In the genomic region with DNA sequence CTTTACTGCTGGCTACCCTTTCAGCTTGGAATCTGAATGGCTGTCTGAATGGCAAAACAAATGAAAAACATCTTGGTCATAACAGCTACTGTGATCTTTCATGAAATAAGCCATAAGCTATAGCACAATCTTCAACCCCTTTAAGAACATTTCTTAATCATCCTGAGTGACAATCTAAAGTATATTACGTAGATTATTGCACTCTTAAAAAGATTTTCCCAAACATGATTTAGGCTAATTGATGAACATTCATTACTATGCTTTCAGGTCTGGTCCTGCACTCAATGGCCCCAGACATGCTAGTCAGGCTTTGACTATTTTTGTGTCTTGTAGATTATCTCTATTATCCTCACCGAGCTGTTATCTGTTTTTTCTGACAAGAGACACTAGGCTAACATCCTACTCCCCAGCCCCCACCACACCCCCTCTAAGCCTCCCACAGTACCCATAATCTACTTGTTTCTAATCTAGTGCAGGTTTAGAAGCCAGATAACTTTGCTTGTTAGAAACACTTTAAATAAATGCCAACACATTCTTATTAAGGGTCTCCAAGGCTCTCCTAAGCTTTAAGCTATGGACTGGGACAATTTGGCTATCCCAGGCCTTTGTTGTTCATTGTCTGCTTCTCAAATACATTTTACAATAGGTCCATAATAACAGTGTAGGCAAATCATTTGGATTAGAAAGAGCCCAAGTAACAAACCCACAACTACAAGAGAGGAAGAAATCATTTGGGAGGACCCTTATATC, we compare ENCODE assay signal across 13 cellular contexts. TPM values are rescaled to one million over a fixed set of nuclear protein-coding genes. Genes with fewer than 3 reads are reported as not detected.
A peak's percentile ranks its signal among the peaks of the same experiment; 100 is the strongest.
DNase-seq lines count a peak whose midpoint lies in the region; ATAC-seq and TF ChIP-seq lines count a peak whose summit lies in the region.
"Had no signal": no experiment of that assay in that cellular context is flagged by ENCODE, and none has a peak within 500 bp of the region (broad histone marks: within the 10 kb centered on the region; RNA-seq: fewer than 3 reads in every experiment).

No MANE protein-coding gene starts in this region.

- H3K27ac ChIP-seq in DOHH2 (ENCODE audit: low read depth, low read length), result no peak overlapping the region
- H3K27ac ChIP-seq in Karpas-422 (ENCODE audit: low read length), result peak overlapping the region; percentile 19

- H3K9me3 Mint-ChIP-seq in activated T-helper 17 cell treated with anti-CD3 and anti-CD28 coated beads, Interleukin-2, amount 50 U/mL, for 72 hours, result no peaks in the 10 kb centered on the region
- no peaks in the 10 kb centered on the region for H3K9me3 Mint-ChIP-seq in natural killer cell
- no peaks in the 10 kb centered on the region for H3K9me3 Mint-ChIP-seq in stimulated activated memory B cell treated with anti-CD40 and anti-IgM and Interleukin-4, amounts not matched to agents 10 μg/mL and 1 μg/mL and 100 μg/mL, for 72 hours
- H3K9me3 Mint-ChIP-seq: CD14-positive monocyte had no signal

- H4K20me1 ChIP-seq in DOHH2 (ENCODE audit: control insufficient read depth, insufficient read depth, low read depth, low read length) (peaks cover 35% of the 10 kb centered on the region; the same call in 1 of the 2 replicates), Karpas-422 (ENCODE audit: insufficient read depth, low read depth, low read length) (peaks cover 71% of the 10 kb centered on the region)

- TF ChIP-seq CTCF in DOHH2 (IDR thresholded peaks at IDR 0.05; ENCODE audit: low read depth, low read length, poor library complexity, severe bottlenecking) (no peak), natural killer cell (IDR thresholded peaks at IDR 0.05) (no peak), GM13976 (IDR thresholded peaks at IDR 0.05; ENCODE audit: borderline replicate concordance, control extremely low read depth, extremely low read depth, insufficient read depth, missing control alignments) (no peak)

- in situ Hi-C loops in GM13976 (cut with MboI; ENCODE audit: low sequenced_read_pairs, unreplicated experiment), result no loop called here

- H3K79me2 ChIP-seq in DOHH2 (ENCODE audit: control insufficient read depth, low read length), result peaks cover 90% of the 10 kb centered on the region
- H3K79me2 ChIP-seq in Karpas-422 (ENCODE audit: low read length), result peaks cover 90% of the 10 kb centered on the region

- peaks cover 45% of the 10 kb centered on the region for H3K4me1 ChIP-seq in DOHH2 (ENCODE audit: control insufficient read depth, low read length)
- peaks cover 77% of the 10 kb centered on the region for H3K4me1 ChIP-seq in Karpas-422 (ENCODE audit: low read length)

- no peak overlapping the region for H3K9ac ChIP-seq in Karpas-422 (ENCODE audit: low read length)

- peak overlapping the region; percentile 98 for H3K27ac Mint-ChIP-seq in activated T-helper 17 cell treated with anti-CD3 and anti-CD28 coated beads, Interleukin-2, amount 50 U/mL, for 72 hours
- H3K27ac Mint-ChIP-seq in natural killer cell, result peak overlapping the region; percentile 87 to 94
- no peak overlapping the region for H3K27ac Mint-ChIP-seq in stimulated activated memory B cell treated with anti-CD40 and anti-IgM and Interleukin-4, amounts not matched to agents 10 μg/mL and 1 μg/mL and 100 μg/mL, for 72 hours

- H3K4me1 Mint-ChIP-seq in activated T-helper 17 cell treated with anti-CD3 and anti-CD28 coated beads, Interleukin-2, amount 50 U/mL, for 72 hours, result peaks cover 46% of the 10 kb centered on the region
- peaks cover 68 to 72% of the 10 kb centered on the region in 2 donors for H3K4me1 Mint-ChIP-seq in natural killer cell
- H3K4me1 Mint-ChIP-seq in stimulated activated memory B cell treated with anti-CD40 and anti-IgM and Interleukin-4, amounts not matched to agents 10 μg/mL and 1 μg/mL and 100 μg/mL, for 72 hours, result peaks cover 55% of the 10 kb centered on the region

- no peaks in the 10 kb centered on the region for H3F3A ChIP-seq in DOHH2 (ENCODE audit: control insufficient read depth, insufficient read depth)

- H3K27me3 Mint-ChIP-seq in activated T-helper 17 cell treated with anti-CD3 and anti-CD28 coated beads, Interleukin-2, amount 50 U/mL, for 72 hours, result no peaks in the 10 kb centered on the region
- no peaks in the 10 kb centered on the region for H3K27me3 Mint-ChIP-seq in natural killer cell (ENCODE audit: low read depth in 2 of 2)
- no peaks in the 10 kb centered on the region for H3K27me3 Mint-ChIP-seq in stimulated activated memory B cell treated with anti-CD40 and anti-IgM and Interleukin-4, amounts not matched to agents 10 μg/mL and 1 μg/mL and 100 μg/mL, for 72 hours

- peaks cover 17% of the 10 kb centered on the region for H3K36me3 ChIP-seq in DOHH2 (ENCODE audit: control insufficient read depth, low read length)
- H3K36me3 ChIP-seq in Karpas-422 (ENCODE audit: insufficient read depth, low read length), result peaks cover 9% of the 10 kb centered on the region
- H3K36me3 ChIP-seq: breast epithelium, sigmoid colon had no signal

- DNase-seq in Karpas-422 (no peak), natural killer cell (no peak), GM13976 (ENCODE audit: low spot score) (no peak), RPMI8226 (no peak)
- DNase-seq: activated CD4-positive, CD25-positive, alpha-beta regulatory T cell treated with anti-CD3 and anti-CD28 coated beads, Interleukin-2, amount 50 U/mL, for 72 hours; activated effector memory CD4-positive, alpha-beta T cell treated with Interleukin-2 at 50 U/mL for 16 hours; left cardiac atrium; sigmoid colon had no signal

- no peak overlapping the region for H3K4me3 ChIP-seq in DOHH2 (ENCODE audit: low read length)
- no peak overlapping the region for H3K4me3 ChIP-seq in Karpas-422 (ENCODE audit: low read length)
- H3K4me3 ChIP-seq: breast epithelium, sigmoid colon had no signal

- no peak overlapping the region for H2AFZ ChIP-seq in Karpas-422 (ENCODE audit: low read length)

- intact Hi-C loops in natural killer cell (cut with micrococcal nuclease), result loop anchor here (10.0 kb wide), 2 partner anchors 61 to 1591 kb away; a partner anchor contains a TSS

- H3K9me2 ChIP-seq in DOHH2 (replicated peaks; ENCODE audit: control insufficient read depth, low read length) (no peaks in the 10 kb centered on the region), Karpas-422 (replicated peaks; ENCODE audit: insufficient read depth, low read length) (no peaks in the 10 kb centered on the region)

- peak overlapping the region; percentile 96 for H3K4me3 Mint-ChIP-seq in activated T-helper 17 cell treated with anti-CD3 and anti-CD28 coated beads, Interleukin-2, amount 50 U/mL, for 72 hours
- no peak overlapping the region for H3K4me3 Mint-ChIP-seq in natural killer cell
- H3K4me3 Mint-ChIP-seq in stimulated activated memory B cell treated with anti-CD40 and anti-IgM and Interleukin-4, amounts not matched to agents 10 μg/mL and 1 μg/mL and 100 μg/mL, for 72 hours, result no peak overlapping the region
- H3K4me3 Mint-ChIP-seq: CD14-positive monocyte had no signal

- H3K36me3 Mint-ChIP-seq in activated T-helper 17 cell treated with anti-CD3 and anti-CD28 coated beads, Interleukin-2, amount 50 U/mL, for 72 hours (ENCODE audit: low read depth), result peaks cover 50% of the 10 kb centered on the region
- no peaks in the 10 kb centered on the region for H3K36me3 Mint-ChIP-seq in natural killer cell
- H3K36me3 Mint-ChIP-seq in stimulated activated memory B cell treated with anti-CD40 and anti-IgM and Interleukin-4, amounts not matched to agents 10 μg/mL and 1 μg/mL and 100 μg/mL, for 72 hours, result peaks cover 12% of the 10 kb centered on the region

- no peaks in the 10 kb centered on the region for H3K27me3 ChIP-seq in DOHH2 (ENCODE audit: control insufficient read depth, low read length)
- no peaks in the 10 kb centered on the region for H3K27me3 ChIP-seq in Karpas-422 (ENCODE audit: low read length)
- H3K27me3 ChIP-seq: breast epithelium, sigmoid colon had no signal

- ATAC-seq in activated T-helper 17 cell treated with anti-CD3 and anti-CD28 coated beads, Interleukin-2, amount 50 U/mL, for 72 hours (replicated peaks), result no peak
- no peak for ATAC-seq in natural killer cell
- ATAC-seq in stimulated activated memory B cell treated with anti-CD40 and anti-IgM and Interleukin-4, amounts not matched to agents 10 μg/mL and 1 μg/mL and 100 μg/mL, for 72 hours, result no peak
- ATAC-seq: left cardiac atrium had no signal

- H3K4me2 ChIP-seq in DOHH2 (ENCODE audit: low read length) (peak overlapping the region; percentile 18; the same call in 1 of the 2 replicates), Karpas-422 (ENCODE audit: low read depth, low read length, poor library complexity, severe bottlenecking) (peak overlapping the region; percentile 40)

- H3K9me3 ChIP-seq in DOHH2 (ENCODE audit: control insufficient read depth, insufficient read depth, low read length) (no peaks in the 10 kb centered on the region), Karpas-422 (ENCODE audit: low read length) (no peaks in the 10 kb centered on the region)
- H3K9me3 ChIP-seq: breast epithelium, sigmoid colon had no signal

RNA-seq across cellular contexts. Expression of a gene that starts 4.2 kb away (rescaled TPM):
- total RNA-seq in Karpas-422 (2014; rRNA removed; shearing (Covaris generic); ENCODE audit: low replicate concordance), result 153 and 163 TPM in 2 replicates
- total RNA-seq in activated T-helper 17 cell treated with anti-CD3 and anti-CD28 coated beads, Interleukin-2, amount 50 U/mL, for 72 hours, result 100 to 1,000 TPM in 1 of 2 donors, 10 to 100 TPM in 1; 97.2 to 170 TPM
- total RNA-seq in natural killer cell, result 100 to 1,000 TPM; 138 to 160 (median 148) TPM
